Comparison of ENCODE assay signal across 10 cellular contexts in genomic region chr13:44768233-44768632, GRCh38.
DNase-seq lines count a peak whose midpoint lies in the region; ATAC-seq and TF ChIP-seq lines count a peak whose summit lies in the region.
"Had no signal": no experiment of that assay in that cellular context is flagged by ENCODE, and none has a peak within 500 bp of the region (broad histone marks: within the 10 kb centered on the region; RNA-seq: fewer than 3 reads in every experiment).

No MANE protein-coding gene starts in this region.

- H3K36me3 ChIP-seq in tibial nerve, result no peaks in the 10 kb centered on the region

- TF ChIP-seq POLR2A in tibial nerve (IDR thresholded peaks at IDR 0.05), result no peak

- H3K36me3 Mint-ChIP-seq in activated CD8-positive, alpha-beta memory T cell treated with anti-CD3 and anti-CD28 coated beads, Interleukin-2, amount 10 ng/mL, durations not matched to agents 7 days and 5 days, result no peaks in the 10 kb centered on the region
- H3K36me3 Mint-ChIP-seq in activated naive CD4-positive, alpha-beta T cell treated with anti-CD3 and anti-CD28 coated beads, Interleukin-2, amount 10 ng/mL, durations not matched to agents 7 days and 5 days, result no peaks in the 10 kb centered on the region
- H3K36me3 Mint-ChIP-seq in stimulated activated effector memory CD8-positive, alpha-beta T cell treated with anti-CD3 and anti-CD28 coated beads, Interleukin-12 subunit alpha, Interleukin-12 subunit beta, amount 100 ng/mL, for 72 hours, result no peaks in the 10 kb centered on the region

- peak; percentile 68 for ATAC-seq in activated CD8-positive, alpha-beta memory T cell treated with anti-CD3 and anti-CD28 coated beads, Interleukin-2, amount 10 ng/mL, durations not matched to agents 7 days and 5 days
- ATAC-seq in HG03135 (IDR thresholded peaks at IDR 0.05; ENCODE audit: unreplicated experiment), result peak; percentile 60
- ATAC-seq in stimulated activated effector memory CD8-positive, alpha-beta T cell treated with anti-CD3 and anti-CD28 coated beads, Interleukin-12 subunit alpha, Interleukin-12 subunit beta, amount 100 ng/mL, for 72 hours, result peak; percentile 93
- no peak for ATAC-seq in GM19324 (IDR thresholded peaks at IDR 0.05; ENCODE audit: low FRiP score, unreplicated experiment)
- ATAC-seq: A549 had no signal

- peak overlapping the region; percentile 4 for H3K27ac Mint-ChIP-seq in activated CD8-positive, alpha-beta memory T cell treated with anti-CD3 and anti-CD28 coated beads, Interleukin-2, amount 10 ng/mL, durations not matched to agents 7 days and 5 days
- peak overlapping the region; percentile 46 for H3K27ac Mint-ChIP-seq in activated naive CD4-positive, alpha-beta T cell treated with anti-CD3 and anti-CD28 coated beads, Interleukin-2, amount 10 ng/mL, durations not matched to agents 7 days and 5 days
- H3K27ac Mint-ChIP-seq in stimulated activated effector memory CD8-positive, alpha-beta T cell treated with anti-CD3 and anti-CD28 coated beads, Interleukin-12 subunit alpha, Interleukin-12 subunit beta, amount 100 ng/mL, for 72 hours, result peak overlapping the region; percentile 49

- peak; percentile 67 for DNase-seq in activated CD8-positive, alpha-beta memory T cell treated with anti-CD3 and anti-CD28 coated beads, Interleukin-2, amount 10 ng/mL, durations not matched to agents 7 days and 5 days
- no peak for DNase-seq in activated CD8-positive, alpha-beta memory T cell treated with anti-CD3 and anti-CD28 coated beads for 24 hours
- DNase-seq in activated naive CD4-positive, alpha-beta T cell treated with anti-CD3 and anti-CD28 coated beads, Interleukin-2, amount 10 ng/mL, durations not matched to agents 7 days and 5 days, result peak; percentile 54
- DNase-seq in stimulated activated effector memory CD8-positive, alpha-beta T cell treated with anti-CD3 and anti-CD28 coated beads, Interleukin-12 subunit alpha, Interleukin-12 subunit beta, amount 100 ng/mL, for 72 hours (ENCODE audit: low spot score in 2 of 2), result peak in 1 of 2 donors; percentile 52
- DNase-seq in NCI-H2196 treated with DMSO at 0.1 percent for 48 hours (lab: John Stamatoyannopoulos, UW; ENCODE audit: unreplicated experiment) (no peak), tibial nerve (ENCODE audit: low spot score in 2 of 2) (no peak)
- DNase-seq: SK-N-SH had no signal

- 49 to 58% methylated on average over 2 of the region's 2 CpGs for WGBS in tibial nerve, 2 donors

- no peak for TF ChIP-seq CTCF in tibial nerve (IDR thresholded peaks at IDR 0.05)

- no peaks in the 10 kb centered on the region for H3K27me3 ChIP-seq in tibial nerve

- H3K4me1 Mint-ChIP-seq in activated CD8-positive, alpha-beta memory T cell treated with anti-CD3 and anti-CD28 coated beads, Interleukin-2, amount 10 ng/mL, durations not matched to agents 7 days and 5 days, result peaks cover 22% of the 10 kb centered on the region
- peaks cover 20% of the 10 kb centered on the region for H3K4me1 Mint-ChIP-seq in activated naive CD4-positive, alpha-beta T cell treated with anti-CD3 and anti-CD28 coated beads, Interleukin-2, amount 10 ng/mL, durations not matched to agents 7 days and 5 days
- peaks cover 27% of the 10 kb centered on the region for H3K4me1 Mint-ChIP-seq in stimulated activated effector memory CD8-positive, alpha-beta T cell treated with anti-CD3 and anti-CD28 coated beads, Interleukin-12 subunit alpha, Interleukin-12 subunit beta, amount 100 ng/mL, for 72 hours

- no peak overlapping the region for H3K4me3 ChIP-seq in tibial nerve
- H3K4me3 ChIP-seq: A549 had no signal

- no peak for TF ChIP-seq EP300 in tibial nerve (IDR thresholded peaks at IDR 0.05)

- H3K4me1 ChIP-seq in tibial nerve, result peaks cover 0 to 25% (median 3%) of the 10 kb centered on the region in 4 donors
- H3K4me1 ChIP-seq: A549 had no signal

- CTCF ChIA-PET in activated CD8-positive, alpha-beta memory T cell treated with anti-CD3 and anti-CD28 coated beads, Interleukin-2, amount 10 ng/mL, durations not matched to agents 7 days and 5 days (lab: Charles Lee), result no interaction called here
- CTCF ChIA-PET in activated naive CD4-positive, alpha-beta T cell treated with anti-CD3 and anti-CD28 coated beads, Interleukin-2, amount 10 ng/mL, durations not matched to agents 7 days and 5 days (lab: Charles Lee), result no interaction called here

- no peaks in the 10 kb centered on the region for H3K9me3 ChIP-seq in tibial nerve
- H3K9me3 ChIP-seq: A549, SK-N-SH had no signal

- H3K27ac ChIP-seq in tibial nerve, result no peak overlapping the region
- H3K27ac ChIP-seq: A549 had no signal

- no peaks in the 10 kb centered on the region for H3K9me3 Mint-ChIP-seq in activated CD8-positive, alpha-beta memory T cell treated with anti-CD3 and anti-CD28 coated beads, Interleukin-2, amount 10 ng/mL, durations not matched to agents 7 days and 5 days (ENCODE audit: low read depth)
- no peaks in the 10 kb centered on the region for H3K9me3 Mint-ChIP-seq in activated naive CD4-positive, alpha-beta T cell treated with anti-CD3 and anti-CD28 coated beads, Interleukin-2, amount 10 ng/mL, durations not matched to agents 7 days and 5 days
- H3K9me3 Mint-ChIP-seq in stimulated activated effector memory CD8-positive, alpha-beta T cell treated with anti-CD3 and anti-CD28 coated beads, Interleukin-12 subunit alpha, Interleukin-12 subunit beta, amount 100 ng/mL, for 72 hours, result no peaks in the 10 kb centered on the region

- H3K27me3 Mint-ChIP-seq in activated CD8-positive, alpha-beta memory T cell treated with anti-CD3 and anti-CD28 coated beads, Interleukin-2, amount 10 ng/mL, durations not matched to agents 7 days and 5 days, result peaks cover 4% of the 10 kb centered on the region
- H3K27me3 Mint-ChIP-seq in activated naive CD4-positive, alpha-beta T cell treated with anti-CD3 and anti-CD28 coated beads, Interleukin-2, amount 10 ng/mL, durations not matched to agents 7 days and 5 days, result peaks cover 7% of the 10 kb centered on the region

- no peak overlapping the region for H3K4me3 Mint-ChIP-seq in activated CD8-positive, alpha-beta memory T cell treated with anti-CD3 and anti-CD28 coated beads, Interleukin-2, amount 10 ng/mL, durations not matched to agents 7 days and 5 days
- no peak overlapping the region for H3K4me3 Mint-ChIP-seq in activated naive CD4-positive, alpha-beta T cell treated with anti-CD3 and anti-CD28 coated beads, Interleukin-2, amount 10 ng/mL, durations not matched to agents 7 days and 5 days
- peak overlapping the region; percentile 24 for H3K4me3 Mint-ChIP-seq in stimulated activated effector memory CD8-positive, alpha-beta T cell treated with anti-CD3 and anti-CD28 coated beads, Interleukin-12 subunit alpha, Interleukin-12 subunit beta, amount 100 ng/mL, for 72 hours

Comparison
In these comparisons a context has a peak if more than half of its experiments do, and no peak if none do; other contexts are left out.
1. DNase-seq: peak in activated CD8-positive, alpha-beta memory T cell treated with anti-CD3 and anti-CD28 coated beads, Interleukin-2, amount 10 ng/mL, durations not matched to agents 7 days and 5 days (single experiment) and activated naive CD4-positive, alpha-beta T cell treated with anti-CD3 and anti-CD28 coated beads, Interleukin-2, amount 10 ng/mL, durations not matched to agents 7 days and 5 days (single experiment); none in activated CD8-positive, alpha-beta memory T cell treated with anti-CD3 and anti-CD28 coated beads for 24 hours (single experiment), NCI-H2196 treated with DMSO at 0.1 percent for 48 hours (single experiment) and tibial nerve (0 of 2).
2. Peak in every context shown above with its lines, with median percentiles within 50 percentile points of each other: H3K27ac Mint-ChIP-seq.